In genomic region chr1:165697491-165697880, GRCh38 we compare ENCODE assay signal across 8 cellular contexts. TPM values are rescaled to one million over a fixed set of nuclear protein-coding genes. Genes with fewer than 3 reads are reported as not detected.
DNase-seq lines count a peak whose midpoint lies in the region; ATAC-seq and TF ChIP-seq lines count a peak whose summit lies in the region.

No MANE protein-coding gene starts in this region.

- H3K27ac ChIP-seq in right lobe of liver = peak overlapping the region; percentile 76 to 92 (median 84)

- 7% methylated on average over 8 of the region's 8 CpGs for WGBS in right lobe of liver (ENCODE audit: insufficient coverage, low coverage, low lambda C conversion rate, missing lambda C conversion rate)

- peaks cover 26% of the 10 kb centered on the region for H3K4me1 Mint-ChIP-seq in activated naive CD4-positive, alpha-beta T cell treated with anti-CD3 and anti-CD28 coated beads for 36 hours (ENCODE audit: low read depth)
- H3K4me1 Mint-ChIP-seq in activated naive CD8-positive, alpha-beta T cell treated with anti-CD3 and anti-CD28 coated beads, Interleukin-2, amount 10 ng/mL, durations not matched to agents 7 days and 5 days = peaks cover 16% of the 10 kb centered on the region
- H3K4me1 Mint-ChIP-seq in type B pancreatic cell (ENCODE audit: unreplicated experiment) = peaks cover 15% of the 10 kb centered on the region

- intact Hi-C loops in activated naive CD4-positive, alpha-beta T cell treated with anti-CD3 and anti-CD28 coated beads for 36 hours (cut with micrococcal nuclease) = loop anchor here (5.0 to 10.0 kb wide), 4 partner anchors 145 to 1177 kb away; partner anchors contain the start of genes FAM78B and TADA1
- intact Hi-C loops in right lobe of liver (cut with DNase I) = no loop called here

- POLR2A ChIA-PET in activated naive CD8-positive, alpha-beta T cell treated with anti-CD3 and anti-CD28 coated beads, Interleukin-2, amount 10 ng/mL, durations not matched to agents 7 days and 5 days (lab: Charles Lee) = interaction anchor here (1.5 to 2.8 kb wide), 5 partner anchors 11 to 131 kb away, joined by 4 to 32 read pairs (median 7); partner anchors contain the start of genes MGST3, TMCO1 and UCK2

- H3K36me3 ChIP-seq in right lobe of liver = peaks cover 0 to 4% (median 0%) of the 10 kb centered on the region in 4 donors

- H3K27me3 ChIP-seq in right lobe of liver = no peaks in the 10 kb centered on the region

- peak overlapping the region; percentile 78 to 99 (median 84) for H3K4me3 ChIP-seq in right lobe of liver

- no peak for DNase-seq in activated naive CD4-positive, alpha-beta T cell treated with anti-CD3 and anti-CD28 coated beads for 36 hours
- DNase-seq in activated naive CD4-positive, alpha-beta T cell treated with Interleukin-2 at 50 U/mL for 16 hours = no peak
- no peak for DNase-seq in activated naive CD8-positive, alpha-beta T cell treated with anti-CD3 and anti-CD28 coated beads, Interleukin-2, amount 10 ng/mL, durations not matched to agents 7 days and 5 days
- DNase-seq in right lobe of liver (no peak), type B pancreatic cell (ENCODE audit: extremely low spot score, unreplicated experiment) (no peak), NCI-H2107 (lab: John Stamatoyannopoulos, UW) (no peak), medulla oblongata (ENCODE audit: extremely low spot score) (no peak)

- TF ChIP-seq CTCF in right lobe of liver (IDR thresholded peaks at IDR 0.05) (no peak), type B pancreatic cell (conservative IDR thresholded peaks at IDR 0.05) (no peak)

- H3K9me3 ChIP-seq in right lobe of liver = no peaks in the 10 kb centered on the region

- H3K4me1 ChIP-seq in right lobe of liver = peaks cover 0 to 29% (median 5%) of the 10 kb centered on the region in 4 donors

- CTCF ChIA-PET in activated naive CD4-positive, alpha-beta T cell treated with anti-CD3 and anti-CD28 coated beads for 36 hours (lab: Charles Lee) = interaction anchor here (0.6 to 2.2 kb wide), 17 partner anchors 11 to 285 kb away, joined by 3 to 9 read pairs (median 3); no protein-coding TSS in a partner anchor

- peaks cover 18% of the 10 kb centered on the region for H3K36me3 Mint-ChIP-seq in activated naive CD4-positive, alpha-beta T cell treated with anti-CD3 and anti-CD28 coated beads for 36 hours (ENCODE audit: low read depth)
- peaks cover 22% of the 10 kb centered on the region for H3K36me3 Mint-ChIP-seq in activated naive CD8-positive, alpha-beta T cell treated with anti-CD3 and anti-CD28 coated beads, Interleukin-2, amount 10 ng/mL, durations not matched to agents 7 days and 5 days
- H3K36me3 Mint-ChIP-seq in type B pancreatic cell = peaks cover 7% of the 10 kb centered on the region

- TF ChIP-seq POLR2A in right lobe of liver (IDR thresholded peaks at IDR 0.05) = no peak

- ATAC-seq in activated naive CD8-positive, alpha-beta T cell treated with anti-CD3 and anti-CD28 coated beads, Interleukin-2, amount 10 ng/mL, durations not matched to agents 7 days and 5 days (ENCODE audit: low read depth) = no peak
- ATAC-seq in right lobe of liver = no peak
- ATAC-seq in HG03280 (IDR thresholded peaks at IDR 0.05; ENCODE audit: unreplicated experiment) = no peak

- peaks cover 1% of the 10 kb centered on the region for H3K9me3 Mint-ChIP-seq in activated naive CD4-positive, alpha-beta T cell treated with anti-CD3 and anti-CD28 coated beads for 36 hours
- no peaks in the 10 kb centered on the region for H3K9me3 Mint-ChIP-seq in activated naive CD8-positive, alpha-beta T cell treated with anti-CD3 and anti-CD28 coated beads, Interleukin-2, amount 10 ng/mL, durations not matched to agents 7 days and 5 days
- H3K9me3 Mint-ChIP-seq in type B pancreatic cell = no peaks in the 10 kb centered on the region

- peak overlapping the region; percentile 96 for H3K27ac Mint-ChIP-seq in activated naive CD4-positive, alpha-beta T cell treated with anti-CD3 and anti-CD28 coated beads for 36 hours
- H3K27ac Mint-ChIP-seq in activated naive CD8-positive, alpha-beta T cell treated with anti-CD3 and anti-CD28 coated beads, Interleukin-2, amount 10 ng/mL, durations not matched to agents 7 days and 5 days = peak overlapping the region; percentile 98
- peak overlapping the region; percentile 92 for H3K27ac Mint-ChIP-seq in type B pancreatic cell

- peak overlapping the region; percentile 97 for H3K4me3 Mint-ChIP-seq in activated naive CD4-positive, alpha-beta T cell treated with anti-CD3 and anti-CD28 coated beads for 36 hours
- H3K4me3 Mint-ChIP-seq in activated naive CD8-positive, alpha-beta T cell treated with anti-CD3 and anti-CD28 coated beads, Interleukin-2, amount 10 ng/mL, durations not matched to agents 7 days and 5 days = peak overlapping the region; percentile 100
- H3K4me3 Mint-ChIP-seq in type B pancreatic cell = peak overlapping the region; percentile 98

- H3K27me3 Mint-ChIP-seq in activated naive CD4-positive, alpha-beta T cell treated with anti-CD3 and anti-CD28 coated beads for 36 hours (ENCODE audit: low read depth) = no peaks in the 10 kb centered on the region
- peaks cover 2% of the 10 kb centered on the region for H3K27me3 Mint-ChIP-seq in activated naive CD8-positive, alpha-beta T cell treated with anti-CD3 and anti-CD28 coated beads, Interleukin-2, amount 10 ng/mL, durations not matched to agents 7 days and 5 days
- peaks cover 9% of the 10 kb centered on the region for H3K27me3 Mint-ChIP-seq in type B pancreatic cell

RNA-seq across cellular contexts. Expression of gene ALDH9A1, which starts 0.9 kb away (rescaled TPM):
- 10 to 100 TPM; 35.8 to 43.5 TPM for total RNA-seq in activated naive CD4-positive, alpha-beta T cell treated with anti-CD3 and anti-CD28 coated beads for 36 hours
- total RNA-seq in activated naive CD8-positive, alpha-beta T cell treated with anti-CD3 and anti-CD28 coated beads, Interleukin-2, amount 10 ng/mL, durations not matched to agents 7 days and 5 days = 10 to 100 TPM; 37.7 to 43.8 TPM
- 100 to 1,000 TPM in 3 of 6 experiments, 10 to 100 TPM in 3; 69.7 to 139 (median 93.8) TPM for total RNA-seq in right lobe of liver
- 44.7 and 57.8 TPM in 2 replicates for total RNA-seq in type B pancreatic cell (ENCODE audit: low replicate concordance)
